Comparison of ENCODE assay signal across 7 cellular contexts in genomic region chr16:22688930-22689329, GRCh38.
"Had no signal": no experiment of that assay in that cellular context is flagged by ENCODE, and none has a peak within 500 bp of the region (broad histone marks: within the 10 kb centered on the region; RNA-seq: fewer than 3 reads in every experiment).

No MANE protein-coding gene starts in this region.

- DNase-seq: GDM1, GF-D8 had no signal

- FAIRE-seq: G401.6, GM12891, GM12892, GM18507, GM19239 had no signal
